In genomic region chr16:70438983-70439862, GRCh38 we compare ENCODE assay signal across 8 cellular contexts. TPM values are rescaled to one million over a fixed set of nuclear protein-coding genes. Genes with fewer than 3 reads are reported as not detected.
A peak's percentile ranks its signal among the peaks of the same experiment; 100 is the strongest.
DNase-seq lines count a peak whose midpoint lies in the region; ATAC-seq and TF ChIP-seq lines count a peak whose summit lies in the region.

Gene ST3GAL2, minus strand, starts transcription at chr16:70439100. Its CDS starts 40,570 bp downstream, at chr16:70398530.

- H3K27ac ChIP-seq in coronary artery (peak within 1 kb of the TSS; percentile 53 to 94), left lung (peak within 1 kb of the TSS; percentile 83)

- H3K4me1 Mint-ChIP-seq in activated CD4-positive, alpha-beta T cell treated with anti-CD3 and anti-CD28 coated beads, Interleukin-2, amount 10 ng/mL, durations not matched to agents 7 days and 5 days, result peaks cover 29% of the 10 kb centered on the region

- CTCF ChIA-PET in activated CD4-positive, alpha-beta T cell treated with anti-CD3 and anti-CD28 coated beads, Interleukin-2, amount 10 ng/mL, durations not matched to agents 7 days and 5 days (lab: Charles Lee), result interaction anchor here (0.5 to 1.6 kb wide), 6 partner anchors 10 to 837 kb away, joined by 3 to 6 read pairs (median 4); partner anchors contain the start of gene FCSK

- intact Hi-C loops in left lung (cut with DNase I), result no loop called here

- POLR2A ChIA-PET in activated CD4-positive, alpha-beta T cell treated with anti-CD3 and anti-CD28 coated beads, Interleukin-2, amount 10 ng/mL, durations not matched to agents 7 days and 5 days (lab: Charles Lee), result no interaction called here

- TF ChIP-seq CTCF in coronary artery (IDR thresholded peaks at IDR 0.05) (no peak), left lung (IDR thresholded peaks at IDR 0.05) (no peak)

- H3K4me3 ChIP-seq in coronary artery (peak within 1 kb of the TSS; percentile 96), left lung (peak within 1 kb of the TSS; percentile 62 to 81)

- no peaks in the 10 kb centered on the region for H3K9me3 ChIP-seq in left lung

- H3K27me3 Mint-ChIP-seq in activated CD4-positive, alpha-beta T cell treated with anti-CD3 and anti-CD28 coated beads, Interleukin-2, amount 10 ng/mL, durations not matched to agents 7 days and 5 days, result no peaks in the 10 kb centered on the region

- peaks cover 13 to 48% of the 10 kb centered on the region in 2 donors for H3K4me1 ChIP-seq in left lung

- peaks cover 4% of the 10 kb centered on the region for H3K36me3 Mint-ChIP-seq in activated CD4-positive, alpha-beta T cell treated with anti-CD3 and anti-CD28 coated beads, Interleukin-2, amount 10 ng/mL, durations not matched to agents 7 days and 5 days (ENCODE audit: low read depth)

- DNase-seq in AG20443 (ENCODE audit: low spot score), result peak; percentile 97
- peak; percentile 95 for DNase-seq in NCI-H69 (lab: John Stamatoyannopoulos, UW)
- DNase-seq in activated CD4-positive, alpha-beta T cell treated with anti-CD3 and anti-CD28 coated beads, Interleukin-2, amount 10 ng/mL, durations not matched to agents 7 days and 5 days, result peak; percentile 95
- DNase-seq in coronary artery (ENCODE audit: low spot score), result peak; percentile 97
- peak; percentile 96 to 98 for DNase-seq in left lung
- DNase-seq in stimulated activated CD4-positive, alpha-beta T cell treated with anti-CD3 and anti-CD28 coated beads, Interleukin-2, amount 100 ng/mL, for 4 hours (ENCODE audit: low read depth), result peak; percentile 92

- H3K36me3 ChIP-seq in left lung, result no peaks in the 10 kb centered on the region

- no peaks in the 10 kb centered on the region for H3K27me3 ChIP-seq in left lung

- peak within 1 kb of the TSS; percentile 90 for H3K4me3 Mint-ChIP-seq in activated CD4-positive, alpha-beta T cell treated with anti-CD3 and anti-CD28 coated beads, Interleukin-2, amount 10 ng/mL, durations not matched to agents 7 days and 5 days

- H3K27ac Mint-ChIP-seq in activated CD4-positive, alpha-beta T cell treated with anti-CD3 and anti-CD28 coated beads, Interleukin-2, amount 10 ng/mL, durations not matched to agents 7 days and 5 days, result peak within 1 kb of the TSS; percentile 94

- H3K9me3 Mint-ChIP-seq in activated CD4-positive, alpha-beta T cell treated with anti-CD3 and anti-CD28 coated beads, Interleukin-2, amount 10 ng/mL, durations not matched to agents 7 days and 5 days, result no peaks in the 10 kb centered on the region

- ATAC-seq in GM19043 (IDR thresholded peaks at IDR 0.05; ENCODE audit: low read depth, unreplicated experiment) (peak; percentile 84), HG03378 (IDR thresholded peaks at IDR 0.05; ENCODE audit: unreplicated experiment) (peak; percentile 66), left lung (peak; percentile 99)

RNA-seq across cellular contexts. Expression of gene ST3GAL2, which starts in this region (rescaled TPM):
- 10 to 100 TPM; 24.5 to 25.6 TPM for total RNA-seq in activated CD4-positive, alpha-beta T cell treated with anti-CD3 and anti-CD28 coated beads, Interleukin-2, amount 10 ng/mL, durations not matched to agents 7 days and 5 days
- total RNA-seq in left lung, result 10 to 100 TPM; 28.7 to 35.1 TPM

Comparison
In these comparisons a context has a peak if more than half of its experiments do, and no peak if none do; other contexts are left out.
1. Peak in every context shown above with its lines: DNase-seq, ATAC-seq, H3K4me3 ChIP-seq and H3K27ac ChIP-seq.